Comparison of ENCODE assay signal across 8 cellular contexts in the genomic region with DNA sequence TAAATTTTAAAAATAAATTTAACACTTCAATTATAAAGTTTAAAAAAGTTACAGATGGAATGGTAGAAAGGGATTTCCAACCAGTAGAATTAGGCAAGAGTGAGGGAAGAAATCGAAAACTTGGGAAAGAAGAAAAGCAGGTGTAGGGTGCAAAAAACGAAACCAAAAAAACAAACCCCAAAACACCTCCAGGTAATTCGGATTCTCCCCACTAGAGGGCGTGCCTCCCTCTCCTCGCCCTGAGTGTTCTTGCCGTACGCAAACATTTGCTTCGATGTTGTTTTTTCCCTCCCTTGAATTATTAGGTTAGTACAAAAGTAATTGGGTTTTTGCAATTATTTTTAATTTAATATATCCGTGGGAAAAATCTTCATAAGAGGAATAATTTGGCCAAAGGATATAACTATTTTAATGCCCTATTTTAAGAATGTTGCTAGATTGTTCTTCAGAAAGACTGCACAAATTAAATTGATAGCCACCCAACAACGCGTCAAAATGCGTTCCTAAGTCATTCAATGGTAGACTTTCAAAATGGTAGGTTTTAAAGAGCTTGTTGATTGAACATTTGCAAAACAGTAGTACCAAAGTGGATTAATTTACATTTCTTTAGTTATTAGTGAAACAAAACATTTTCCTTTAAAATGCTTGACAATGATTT.
DNase-seq lines count a peak whose midpoint lies in the region; ATAC-seq, FAIRE-seq and TF ChIP-seq lines count a peak whose summit lies in the region.

No MANE protein-coding gene starts in this region.

- peaks cover 0 to 3% of the 10 kb centered on the region in 2 donors for H3K36me3 Mint-ChIP-seq in CD14-positive monocyte
- H3K36me3 Mint-ChIP-seq in activated T-helper 2 cell treated with anti-CD3 and anti-CD28 coated beads, Interferon-gamma antibody, Interleukin-2, Interleukin-4, amounts not matched to agents 10 μg/mL and 5 μg/mL and 100 μg/mL, durations not matched to agents 14 hours and 24 hours and 36 hours (ENCODE audit: low read depth), result no peaks in the 10 kb centered on the region

- H3K27me3 Mint-ChIP-seq in CD14-positive monocyte (ENCODE audit: low read depth in 3 of 3), result peaks cover 6 to 13% (median 10%) of the 10 kb centered on the region in 3 donors
- H3K27me3 Mint-ChIP-seq in activated T-helper 2 cell treated with anti-CD3 and anti-CD28 coated beads, Interferon-gamma antibody, Interleukin-2, Interleukin-4, amounts not matched to agents 10 μg/mL and 5 μg/mL and 100 μg/mL, durations not matched to agents 14 hours and 24 hours and 36 hours (ENCODE audit: low read depth), result no peaks in the 10 kb centered on the region

- H3K27ac ChIP-seq in HL-60 (replicated peaks) (no peak overlapping the region), Panc1 (ENCODE audit: low read length) (peak overlapping the region; percentile 51), osteoblast (ENCODE audit: low read depth, low read length) (no peak overlapping the region)

- H3K9me3 Mint-ChIP-seq in CD14-positive monocyte, result peaks cover 0 to 1% (median 0%) of the 10 kb centered on the region in 7 donors
- peaks cover 3% of the 10 kb centered on the region for H3K9me3 Mint-ChIP-seq in activated T-helper 2 cell treated with anti-CD3 and anti-CD28 coated beads, Interferon-gamma antibody, Interleukin-2, Interleukin-4, amounts not matched to agents 10 μg/mL and 5 μg/mL and 100 μg/mL, durations not matched to agents 14 hours and 24 hours and 36 hours

- ATAC-seq in Panc1, result no peak

- BruUV-seq in Panc1 (replicated peaks; lab: Mats Ljungman, UMichigan), result no TSS peak

- H3K9me3 ChIP-seq in Panc1 (ENCODE audit: control insufficient read depth, insufficient read depth, low read depth, low read length) (no peaks in the 10 kb centered on the region), osteoblast (ENCODE audit: low read depth, low read length) (no peaks in the 10 kb centered on the region)

- peak overlapping the region; percentile 96 for H3K4me2 ChIP-seq in osteoblast (ENCODE audit: insufficient read depth, low read length)

- H3K4me1 ChIP-seq in Panc1 (ENCODE audit: control insufficient read depth, insufficient read depth, low read length), result peaks cover 44% of the 10 kb centered on the region
- peaks cover 40% of the 10 kb centered on the region for H3K4me1 ChIP-seq in osteoblast (ENCODE audit: insufficient read depth, low read length)

- H3K4me3 ChIP-seq in HL-60 (replicated peaks; ENCODE audit: insufficient read depth, low read length), result peak overlapping the region; percentile 29
- H3K4me3 ChIP-seq in Panc1 (ENCODE audit: low read depth in 2 of 2, low read length in 2 of 2), result peak overlapping the region; percentile 45 to 57
- H3K4me3 ChIP-seq in osteoblast (ENCODE audit: insufficient read depth, low read length), result peak overlapping the region; percentile 63

- H3K4me3 Mint-ChIP-seq in CD14-positive monocyte, result peak overlapping the region in 1 of 2 donors; percentile 86
- H3K4me3 Mint-ChIP-seq in activated T-helper 2 cell treated with anti-CD3 and anti-CD28 coated beads, Interferon-gamma antibody, Interleukin-2, Interleukin-4, amounts not matched to agents 10 μg/mL and 5 μg/mL and 100 μg/mL, durations not matched to agents 14 hours and 24 hours and 36 hours (ENCODE audit: low read depth), result peak overlapping the region; percentile 42

- intact Hi-C loops in CD14-positive monocyte (cut with micrococcal nuclease), result loop anchor here (1.0 to 10.0 kb wide), 5 partner anchors 29 to 734 kb away; no protein-coding TSS in a partner anchor
- intact Hi-C loops in Panc1 (cut with micrococcal nuclease; ENCODE audit: unreplicated experiment), result loop anchor here (1.0 to 5.0 kb wide), 2 partner anchors 37 to 155 kb away; no protein-coding TSS in a partner anchor
- intact Hi-C loops in activated T-helper 2 cell treated with anti-CD3 and anti-CD28 coated beads, Interferon-gamma antibody, Interleukin-2, Interleukin-4, amounts not matched to agents 10 μg/mL and 5 μg/mL and 100 μg/mL, durations not matched to agents 14 hours and 24 hours and 36 hours (cut with micrococcal nuclease), result loop anchor here (1.0 to 2.0 kb wide), 4 partner anchors 64 to 292 kb away; a partner anchor contains a TSS

- DNase-seq in CD14-positive monocyte (ENCODE audit: low spot score) (peak; percentile 56), HL-60 (ENCODE audit: low read depth in 1 of 2, low spot score in 1 of 2) (peak; percentile 22 to 60), Panc1 (ENCODE audit: low read depth, low spot score) (peak; percentile 59), frontal cortex (ENCODE audit: low spot score in 2 of 2) (peak; percentile 62 to 68), osteoblast (ENCODE audit: insufficient read length, low spot score, missing footprints) (peak; percentile 62), superior temporal gyrus (ENCODE audit: extremely low spot score) (peak; percentile 95), T1000 (lab: John Stamatoyannopoulos, UW) (no peak)
- DNase-seq in activated T-helper 2 cell treated with anti-CD3 and anti-CD28 coated beads, Interferon-gamma antibody, Interleukin-2, Interleukin-4, amounts not matched to agents 10 μg/mL and 5 μg/mL and 100 μg/mL, durations not matched to agents 14 hours and 24 hours and 36 hours (ENCODE audit: low spot score), result peak; percentile 68

- in situ Hi-C loops in Panc1 (cut with HindIII; ENCODE audit: low pct_unique_long_range_greater_than_20kb, low sequenced_read_pairs), result no loop called here

- peak overlapping the region; percentile 72 for H2AFZ ChIP-seq in osteoblast (ENCODE audit: low read length)

- TF ChIP-seq CTCF in CD14-positive monocyte (IDR thresholded peaks at IDR 0.05) (peak; percentile 85), HL-60 (IDR thresholded peaks at IDR 0.05; ENCODE audit: insufficient read depth, low read length) (peak; percentile 74), Panc1 (IDR thresholded peaks at IDR 0.05) (peak; percentile 90), osteoblast (IDR thresholded peaks at IDR 0.05; ENCODE audit: extremely low read depth, low read depth, low read length) (peak; percentile 89)

- no peak overlapping the region for H3K27ac Mint-ChIP-seq in CD14-positive monocyte
- H3K27ac Mint-ChIP-seq in activated T-helper 2 cell treated with anti-CD3 and anti-CD28 coated beads, Interferon-gamma antibody, Interleukin-2, Interleukin-4, amounts not matched to agents 10 μg/mL and 5 μg/mL and 100 μg/mL, durations not matched to agents 14 hours and 24 hours and 36 hours, result no peak overlapping the region

- H3K36me3 ChIP-seq in Panc1 (ENCODE audit: control insufficient read depth, insufficient read depth, low read length), result no peaks in the 10 kb centered on the region
- no peaks in the 10 kb centered on the region for H3K36me3 ChIP-seq in osteoblast (ENCODE audit: insufficient read depth, low read length)

- CTCF ChIA-PET in Panc1 (lab: Charles Lee), result interaction anchor here (0.5 to 2.6 kb wide), 6 partner anchors 26 to 153 kb away, joined by 3 to 43 read pairs (median 5); no protein-coding TSS in a partner anchor

- H4K20me1 ChIP-seq in osteoblast (ENCODE audit: insufficient read depth, low read length), result no peaks in the 10 kb centered on the region

- peak; percentile 56 for FAIRE-seq in frontal cortex (lab: Jason Lieb, UNC)

- no peaks in the 10 kb centered on the region for H3K27me3 ChIP-seq in HL-60 (ENCODE audit: insufficient read depth, poor library complexity, severe bottlenecking)
- H3K27me3 ChIP-seq in Panc1 (ENCODE audit: control insufficient read depth, insufficient read depth, low read length), result no peaks in the 10 kb centered on the region
- H3K27me3 ChIP-seq in osteoblast (ENCODE audit: insufficient read depth, low read length), result no peaks in the 10 kb centered on the region

- H3K4me1 Mint-ChIP-seq in CD14-positive monocyte, result peaks cover 48% of the 10 kb centered on the region
- H3K4me1 Mint-ChIP-seq in activated T-helper 2 cell treated with anti-CD3 and anti-CD28 coated beads, Interferon-gamma antibody, Interleukin-2, Interleukin-4, amounts not matched to agents 10 μg/mL and 5 μg/mL and 100 μg/mL, durations not matched to agents 14 hours and 24 hours and 36 hours (ENCODE audit: low read depth), result peaks cover 46% of the 10 kb centered on the region

- no peaks in the 10 kb centered on the region for H3K79me2 ChIP-seq in osteoblast (ENCODE audit: insufficient read depth, low read length)

- POLR2A ChIA-PET in Panc1 (lab: Charles Lee), result no interaction called here
